8 cellular contexts compared by ENCODE assay signal in the genomic region with DNA sequence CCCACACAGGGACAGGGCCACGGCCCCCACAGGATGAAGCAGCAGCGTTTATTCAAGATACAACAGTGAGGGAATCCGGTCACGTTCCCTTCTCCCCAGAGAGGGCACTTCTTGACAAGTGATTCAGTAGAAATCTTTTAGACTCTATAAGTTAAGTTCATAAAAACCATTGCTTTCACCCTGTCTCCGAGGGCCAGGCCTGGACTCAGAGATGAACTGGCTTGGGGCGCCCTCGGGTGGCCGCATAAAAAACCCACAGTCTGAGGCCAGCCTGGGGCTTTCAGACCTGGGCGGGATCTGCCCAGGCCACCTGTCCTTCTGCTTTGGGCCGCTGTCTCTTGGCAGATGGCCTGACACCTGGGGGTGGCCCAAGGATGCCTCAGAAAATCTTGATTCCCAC. TPM values are rescaled to one million over a fixed set of nuclear protein-coding genes. Genes with fewer than 3 reads are reported as not detected.
A peak's percentile ranks its signal among the peaks of the same experiment; 100 is the strongest.
DNase-seq lines count a peak whose midpoint lies in the region; TF ChIP-seq lines count a peak whose summit lies in the region.
"Not testable (repeated sequence)": the region's sequence is repeated elsewhere in the genome, so short reads cannot be mapped to it uniquely, and the experiment has no call there.

No MANE protein-coding gene starts in this region.

- not testable (repeated sequence) for H4K91ac ChIP-seq in mesenchymal stem cell (ENCODE audit: low read length)

- no CpG with 5 or more reads among the region's 10 CpGs for WGBS in esophagus muscularis mucosa
- 0% methylated on average over 4 of the region's 10 CpGs for WGBS in mesenchymal stem cell

- H3K9ac ChIP-seq in mesenchymal stem cell (ENCODE audit: low read length) = not testable (repeated sequence)

- TF ChIP-seq CTCF in esophagus muscularis mucosa (IDR thresholded peaks at IDR 0.05) = peak in 1 of 3 experiments; percentile 39

- H3K23ac ChIP-seq in mesenchymal stem cell (ENCODE audit: low read length in 2 of 2) = not testable (repeated sequence)

- not testable (repeated sequence) for H3K4me1 ChIP-seq in esophagus muscularis mucosa; mesenchymal stem cell (ENCODE audit: control insufficient read depth, insufficient read depth, low read depth, low read length)

- not testable (repeated sequence) for H3K4ac ChIP-seq in mesenchymal stem cell (ENCODE audit: low read depth in 1 of 2, low read length in 2 of 2)

- H2AFZ ChIP-seq in mesenchymal stem cell (ENCODE audit: low read depth, low read length) = not testable (repeated sequence)

- H4K8ac ChIP-seq in mesenchymal stem cell (ENCODE audit: low read length) = not testable (repeated sequence)

- not testable (repeated sequence) for TF ChIP-seq POLR2A in esophagus muscularis mucosa (IDR thresholded peaks at IDR 0.05; ENCODE audit: low read depth)

- not testable (repeated sequence) for H2BK12ac ChIP-seq in mesenchymal stem cell (ENCODE audit: low read length in 2 of 2)

- not testable (repeated sequence) for TF ChIP-seq EP300 in esophagus muscularis mucosa (IDR thresholded peaks at IDR 0.05)

- not testable (repeated sequence) for H2BK5ac ChIP-seq in mesenchymal stem cell (ENCODE audit: low read depth, low read length, poor library complexity, severe bottlenecking)

- DNase-seq in Ammon's horn (ENCODE audit: low spot score) = peak; percentile 45
- DNase-seq in HCEC 1CT = peak; percentile 70
- DNase-seq in NCI-H226 = peak; percentile 10
- DNase-seq in T-helper 22 cell (ENCODE audit: low read depth) = peak; percentile 12
- DNase-seq in activated effector memory CD4-positive, alpha-beta T cell treated with Interleukin-2 at 50 U/mL for 16 hours = peak; percentile 50
- DNase-seq in esophagus muscularis mucosa (ENCODE audit: extremely low spot score) = peak; percentile 94
- peak; percentile 88 for DNase-seq in mesenchymal stem cell
- DNase-seq in stimulated activated CD4-positive, alpha-beta T cell treated with anti-CD3 and anti-CD28 coated beads, Interleukin-4, amount 100 ng/mL, for 24 hours = peak; percentile 60

- H3K79me1 ChIP-seq in mesenchymal stem cell (replicated peaks; ENCODE audit: low read length, poor library complexity, severe bottlenecking) = not testable (repeated sequence)

- not testable (repeated sequence) for H3K27ac ChIP-seq in esophagus muscularis mucosa (replicated peaks in 1 of 4); mesenchymal stem cell (ENCODE audit: low read length, poor library complexity, severe bottlenecking)

- H3K18ac ChIP-seq in mesenchymal stem cell (ENCODE audit: low read depth in 1 of 2, low read length in 2 of 2) = not testable (repeated sequence)

- not testable (repeated sequence) for H2AK5ac ChIP-seq in mesenchymal stem cell (ENCODE audit: low read length, severe bottlenecking)

- H3K9me3 ChIP-seq in esophagus muscularis mucosa; mesenchymal stem cell (ENCODE audit: control insufficient read depth, low read length): not testable (repeated sequence)

- H3K27me3 ChIP-seq in esophagus muscularis mucosa; mesenchymal stem cell (ENCODE audit: control insufficient read depth in 1 of 2, insufficient read depth in 1 of 2, low read length in 2 of 2): not testable (repeated sequence)

- intact Hi-C loops in esophagus muscularis mucosa (cut with DNase I) = not testable (repeated sequence)

- not testable (repeated sequence) for H2BK15ac ChIP-seq in mesenchymal stem cell (ENCODE audit: low read depth, poor library complexity, severe bottlenecking)

- not testable (repeated sequence) for H3K36me3 ChIP-seq in esophagus muscularis mucosa; mesenchymal stem cell (ENCODE audit: control insufficient read depth in 1 of 2, insufficient read depth in 2 of 2, low read depth in 1 of 2, low read length in 2 of 2)

- H3K4me3 ChIP-seq in esophagus muscularis mucosa; mesenchymal stem cell (ENCODE audit: insufficient read depth in 1 of 2, low read depth in 1 of 2, low read length in 2 of 2): not testable (repeated sequence)

- H2BK120ac ChIP-seq in mesenchymal stem cell (ENCODE audit: low read depth, low read length) = not testable (repeated sequence)

- not testable (repeated sequence) for H3K14ac ChIP-seq in mesenchymal stem cell (ENCODE audit: low read length in 2 of 2)

- not testable (repeated sequence) for H3K4me2 ChIP-seq in mesenchymal stem cell (ENCODE audit: low read length, poor library complexity, severe bottlenecking)

RNA-seq across cellular contexts. Expression of gene SPECC1L, which starts 11.2 kb away (rescaled TPM):
- total RNA-seq in esophagus muscularis mucosa = 100 to 1,000 TPM in 2 of 4 donors, 10 to 100 TPM in 2; 63.6 to 116 (median 90.1) TPM
- 28.6 TPM for polyA plus RNA-seq in mesenchymal stem cell (2013, experiment 1 of 2)
- 31.0 TPM for polyA plus RNA-seq in mesenchymal stem cell (2013, experiment 2 of 2)

RNA-seq across cellular contexts. Expression of gene GGT5, which starts 14.6 kb away (rescaled TPM):
- 10 to 100 TPM; 15.4 to 59.2 (median 37.2) TPM for total RNA-seq in esophagus muscularis mucosa
- polyA plus RNA-seq in mesenchymal stem cell (2013, experiment 1 of 2) = 181 TPM
- polyA plus RNA-seq in mesenchymal stem cell (2013, experiment 2 of 2) = 135 TPM

Comparison
In these comparisons a context has a peak if more than half of its experiments do, and no peak if none do; other contexts are left out.
1. DNase-seq: peak in every context shown above with its lines; median percentile 94 in esophagus muscularis mucosa; 88 in mesenchymal stem cell; 70 in HCEC 1CT; 60 in stimulated activated CD4-positive, alpha-beta T cell treated with anti-CD3 and anti-CD28 coated beads, Interleukin-4, amount 100 ng/mL, for 24 hours; 50 in activated effector memory CD4-positive, alpha-beta T cell treated with Interleukin-2 at 50 U/mL for 16 hours; 45 in Ammon's horn; 12 in T-helper 22 cell; 10 in NCI-H226.